In genomic region chr6:148620579-148621298, GRCh38 we compare ENCODE assay signal across 17 cellular contexts.
DNase-seq lines count a peak whose midpoint lies in the region; ATAC-seq and TF ChIP-seq lines count a peak whose summit lies in the region.
"Had no signal": no experiment of that assay in that cellular context is flagged by ENCODE, and none has a peak within 500 bp of the region (broad histone marks: within the 10 kb centered on the region; RNA-seq: fewer than 3 reads in every experiment).

No MANE protein-coding gene starts in this region.

- no peaks in the 10 kb centered on the region for H3K9me3 Mint-ChIP-seq in activated T-helper 17 cell treated with anti-CD3 and anti-CD28 coated beads, Interleukin-2, amount 50 U/mL, for 72 hours

- intact Hi-C loops in right cardiac atrium (cut with DNase I): no loop called here

- DNase-seq in right cardiac atrium (no peak), foreskin melanocyte (no peak)
- DNase-seq: adrenal gland, cerebellar nuclear complex, NCI-H1436, NCI-H510A, small intestine had no signal

- no peak overlapping the region for H3K27ac ChIP-seq in right cardiac atrium (ENCODE audit: low read length)
- H3K27ac ChIP-seq: adrenal gland, KMS-11, neutrophil, VCaP had no signal

- H3K4me1 ChIP-seq in right cardiac atrium (ENCODE audit: control insufficient read depth, insufficient read depth, low read length): no peaks in the 10 kb centered on the region
- H3K4me1 ChIP-seq: HAP-1 had no signal

- no peak overlapping the region for H3K27ac Mint-ChIP-seq in activated T-helper 17 cell treated with anti-CD3 and anti-CD28 coated beads, Interleukin-2, amount 50 U/mL, for 72 hours

- WGBS in right cardiac atrium: 85% methylated on average over 5 of the region's 5 CpGs

- H3K27me3 Mint-ChIP-seq in activated T-helper 17 cell treated with anti-CD3 and anti-CD28 coated beads, Interleukin-2, amount 50 U/mL, for 72 hours: peaks cover 9% of the 10 kb centered on the region

- TF ChIP-seq POLR2A in GM18505 (IDR thresholded peaks at IDR 0.05; ENCODE audit: borderline replicate concordance, extremely low read depth, insufficient read depth, insufficient read length): no peak

- no peak overlapping the region for H3K4me3 ChIP-seq in right cardiac atrium (ENCODE audit: low read length)
- H3K4me3 ChIP-seq: adrenal gland, HAP-1 had no signal

- no peaks in the 10 kb centered on the region for H3K27me3 ChIP-seq in right cardiac atrium (ENCODE audit: control insufficient read depth, insufficient read depth)

- peaks cover 5% of the 10 kb centered on the region for H3K4me1 Mint-ChIP-seq in activated T-helper 17 cell treated with anti-CD3 and anti-CD28 coated beads, Interleukin-2, amount 50 U/mL, for 72 hours

- H3K4me3 Mint-ChIP-seq in activated T-helper 17 cell treated with anti-CD3 and anti-CD28 coated beads, Interleukin-2, amount 50 U/mL, for 72 hours: no peak overlapping the region
- H3K4me3 Mint-ChIP-seq: CD14-positive monocyte had no signal

- no peaks in the 10 kb centered on the region for H3K9me3 ChIP-seq in right cardiac atrium (ENCODE audit: control insufficient read depth, low read length)
- H3K9me3 ChIP-seq: adrenal gland, HAP-1, neutrophil had no signal

- H3K36me3 Mint-ChIP-seq in activated T-helper 17 cell treated with anti-CD3 and anti-CD28 coated beads, Interleukin-2, amount 50 U/mL, for 72 hours (ENCODE audit: low read depth): no peaks in the 10 kb centered on the region
- H3K36me3 Mint-ChIP-seq: CD14-positive monocyte had no signal

- ATAC-seq in GM18505 (IDR thresholded peaks at IDR 0.05; ENCODE audit: unreplicated experiment): peak; percentile 78
- peak; percentile 93 for ATAC-seq in GM19351 (IDR thresholded peaks at IDR 0.05; ENCODE audit: unreplicated experiment)
- peak; percentile 94 for ATAC-seq in HG02852 (IDR thresholded peaks at IDR 0.05; ENCODE audit: unreplicated experiment)
- peak; percentile 87 for ATAC-seq in activated T-helper 17 cell treated with anti-CD3 and anti-CD28 coated beads, Interleukin-2, amount 50 U/mL, for 72 hours (replicated peaks)
- ATAC-seq in right cardiac atrium: no peak
- ATAC-seq in HG03175 (IDR thresholded peaks at IDR 0.05; ENCODE audit: unreplicated experiment): no peak

Comparison
In these comparisons a context has a peak if more than half of its experiments do, and no peak if none do; other contexts are left out.
1. ATAC-seq: peak in GM18505 (single experiment), GM19351 (single experiment), HG02852 (single experiment) and activated T-helper 17 cell treated with anti-CD3 and anti-CD28 coated beads, Interleukin-2, amount 50 U/mL, for 72 hours (single experiment); none in right cardiac atrium (0 of 2) and HG03175 (single experiment).